10 cellular contexts compared by ENCODE assay signal in genomic region chr19:10518444-10519361, GRCh38. TPM values are rescaled to one million over a fixed set of nuclear protein-coding genes. Genes with fewer than 3 reads are reported as not detected.
DNase-seq lines count a peak whose midpoint lies in the region; ATAC-seq, FAIRE-seq and TF ChIP-seq lines count a peak whose summit lies in the region.
"Had no signal": no experiment of that assay in that cellular context is flagged by ENCODE, and none has a peak within 500 bp of the region (broad histone marks: within the 10 kb centered on the region; RNA-seq: fewer than 3 reads in every experiment).

No MANE protein-coding gene starts in this region.

- H2BK20ac ChIP-seq in H9 (ENCODE audit: low read depth, low read length, poor library complexity, severe bottlenecking): no peak overlapping the region

- no peak overlapping the region for H4K91ac ChIP-seq in H9 (ENCODE audit: insufficient read length, low read depth, low read length)

- no peak overlapping the region for H3K27ac ChIP-seq in H9 (ENCODE audit: insufficient read length, low read depth, low read length)
- H3K27ac ChIP-seq: gastroesophageal sphincter had no signal

- no peaks in the 10 kb centered on the region for H3K79me1 ChIP-seq in H9 (ENCODE audit: insufficient read depth, low read depth, low read length, poor library complexity, severe bottlenecking)

- H3T11ph ChIP-seq in H9 (ENCODE audit: low read length): no peak overlapping the region

- H3K4me3 Mint-ChIP-seq in H9 (peak overlapping the region; percentile 72 to 87), memory B cell (peak overlapping the region; percentile 42)
- H3K4me3 Mint-ChIP-seq in activated naive CD8-positive, alpha-beta T cell treated with anti-CD3 and anti-CD28 coated beads for 36 hours: peak overlapping the region; percentile 42

- H3K23me2 ChIP-seq in H9 (ENCODE audit: insufficient read length, low read depth, low read length, poor library complexity, severe bottlenecking): peaks cover 19% of the 10 kb centered on the region

- no peak overlapping the region for H3K4ac ChIP-seq in H9 (ENCODE audit: low read depth, low read length)

- no peaks in the 10 kb centered on the region for H3K9me3 ChIP-seq in H9 (ENCODE audit: control insufficient read depth, low read depth, low read length)
- H3K9me3 ChIP-seq: gastroesophageal sphincter had no signal

- peak; percentile 4 for DNase-seq in AG08395 (ENCODE audit: low spot score)
- no peak for DNase-seq in H9
- DNase-seq in activated naive CD8-positive, alpha-beta T cell treated with anti-CD3 and anti-CD28 coated beads for 36 hours: no peak
- no peak for DNase-seq in memory B cell (ENCODE audit: low spot score in 2 of 2)
- DNase-seq in GM12892 (ENCODE audit: insufficient read length): no peak
- no peak for DNase-seq in NCI-H748 treated with DMSO at 0.1 percent for 48 hours (lab: John Stamatoyannopoulos, UW)
- DNase-seq in RKO (ENCODE audit: low spot score): no peak
- DNase-seq in GM03348 (ENCODE audit: low spot score): no peak

- H4K20me1 ChIP-seq in H9 (ENCODE audit: control insufficient read depth, insufficient read depth, insufficient read length): no peaks in the 10 kb centered on the region

- H3K27me3 ChIP-seq in H9 (ENCODE audit: insufficient read depth, low read length): peaks cover 2% of the 10 kb centered on the region; the same call in 1 of the 2 replicates

- H3K4me1 ChIP-seq in H9 (ENCODE audit: insufficient read depth, low read length): no peaks in the 10 kb centered on the region; the same call in 1 of the 2 replicates

- H3K9me3 Mint-ChIP-seq in H9: no peaks in the 10 kb centered on the region; a peak in 1 of 5 replicates
- no peaks in the 10 kb centered on the region for H3K9me3 Mint-ChIP-seq in activated naive CD8-positive, alpha-beta T cell treated with anti-CD3 and anti-CD28 coated beads for 36 hours
- H3K9me3 Mint-ChIP-seq in memory B cell: no peaks in the 10 kb centered on the region

- peak; percentile 62 for ATAC-seq in memory B cell (ENCODE audit: low read depth)
- ATAC-seq: gastroesophageal sphincter had no signal

- peaks cover 20% of the 10 kb centered on the region for H3K27me3 Mint-ChIP-seq in H9 (ENCODE audit: low read depth)
- peaks cover 63% of the 10 kb centered on the region for H3K27me3 Mint-ChIP-seq in activated naive CD8-positive, alpha-beta T cell treated with anti-CD3 and anti-CD28 coated beads for 36 hours
- peaks cover 32% of the 10 kb centered on the region for H3K27me3 Mint-ChIP-seq in memory B cell

- H2AFZ ChIP-seq in H9 (ENCODE audit: low read length): peak overlapping the region; percentile 27

- no peak for TF ChIP-seq CTCF in H9 (conservative IDR thresholded peaks at IDR 0.05)

- no CpG with 5 or more reads among the region's 33 CpGs for WGBS in H9 (ENCODE audit: extremely low coverage, insufficient read length, low lambda C conversion rate)

- H2BK5ac ChIP-seq in H9 (ENCODE audit: insufficient read length, low read length): no peak overlapping the region

- no peak for FAIRE-seq in GM12892 (lab: Jason Lieb, UNC)
- FAIRE-seq: G401.6 had no signal

- H3K23ac ChIP-seq in H9 (ENCODE audit: insufficient read length, low read depth, low read length): no peak overlapping the region

- peak overlapping the region; percentile 79 for H3K4me2 ChIP-seq in H9 (ENCODE audit: insufficient read depth, insufficient read length, low read length)

- H3K4me1 Mint-ChIP-seq in H9 (peaks cover 19 to 29% of the 10 kb centered on the region in 2 experiments), memory B cell (peaks cover 20% of the 10 kb centered on the region)
- peaks cover 18% of the 10 kb centered on the region for H3K4me1 Mint-ChIP-seq in activated naive CD8-positive, alpha-beta T cell treated with anti-CD3 and anti-CD28 coated beads for 36 hours

- TF ChIP-seq POLR2A in GM12892 (IDR thresholded peaks at IDR 0.05; ENCODE audit: low read depth, low read length): no peak

- H3K14ac ChIP-seq in H9 (ENCODE audit: insufficient read depth, low read length): no peak overlapping the region

- no peak overlapping the region for H2BK120ac ChIP-seq in H9 (ENCODE audit: low read depth, low read length, poor library complexity, severe bottlenecking)

- H3K9ac ChIP-seq in H9 (ENCODE audit: extremely low read depth, insufficient read length, low read length): no peak overlapping the region

- H3K36me3 Mint-ChIP-seq in H9 (ENCODE audit: insufficient read depth in 1 of 3, low read depth in 3 of 3) (peaks cover 0 to 4% (median 0%) of the 10 kb centered on the region in 3 experiments; a peak in 4 of 7 replicates), memory B cell (no peaks in the 10 kb centered on the region)
- no peaks in the 10 kb centered on the region for H3K36me3 Mint-ChIP-seq in activated naive CD8-positive, alpha-beta T cell treated with anti-CD3 and anti-CD28 coated beads for 36 hours

- no peak overlapping the region for H2BK15ac ChIP-seq in H9 (ENCODE audit: low read depth, low read length)

- no peaks in the 10 kb centered on the region for H3K79me2 ChIP-seq in H9 (ENCODE audit: insufficient read depth, low read length)

- H3K18ac ChIP-seq in H9 (ENCODE audit: insufficient read length, low read depth, low read length): no peak overlapping the region

- no peak overlapping the region for H2BK12ac ChIP-seq in H9 (ENCODE audit: insufficient read length, low read depth, low read length)

- H4K5ac ChIP-seq in H9 (ENCODE audit: insufficient read length, low read depth, low read length): no peak overlapping the region

- H2AK5ac ChIP-seq in H9 (ENCODE audit: insufficient read length, low read length): no peak overlapping the region

- no peak overlapping the region for H3K56ac ChIP-seq in H9 (ENCODE audit: insufficient read length, low read depth, low read length)

- H4K8ac ChIP-seq in H9 (replicated peaks; ENCODE audit: insufficient read length, low read depth, low read length): no peak overlapping the region

- H3K27ac Mint-ChIP-seq in H9 (peak overlapping the region in 1 of 3 experiments; percentile 86; a peak in 1 of 7 replicates), memory B cell (no peak overlapping the region)
- H3K27ac Mint-ChIP-seq in activated naive CD8-positive, alpha-beta T cell treated with anti-CD3 and anti-CD28 coated beads for 36 hours: no peak overlapping the region

RNA-seq across cellular contexts. Expression of gene S1PR5, which starts 1.5 kb away (rescaled TPM):
- total RNA-seq in H9 (2021): 7.1 and 8.1 TPM in 2 replicates
- not detected for total RNA-seq in activated naive CD8-positive, alpha-beta T cell treated with anti-CD3 and anti-CD28 coated beads for 36 hours
- 0.15 TPM for polyA plus RNA-seq in GM12892 (2012; ENCODE audit: missing spikeins)

RNA-seq across cellular contexts. Expression of gene KEAP1, which starts 15.5 kb away (rescaled TPM):
- total RNA-seq in H9 (2021): 88.7 and 101 TPM in 2 replicates
- 10 to 100 TPM; 69.3 to 72.2 TPM for total RNA-seq in activated naive CD8-positive, alpha-beta T cell treated with anti-CD3 and anti-CD28 coated beads for 36 hours
- polyA plus RNA-seq in GM12892 (2012; ENCODE audit: missing spikeins): 37.4 TPM

RNA-seq across cellular contexts. Expression of gene ATG4D, which starts 25.0 kb away (rescaled TPM):
- 55.2 and 55.8 TPM in 2 replicates for total RNA-seq in H9 (2021)
- 10 to 100 TPM; 25.1 to 26.4 TPM for total RNA-seq in activated naive CD8-positive, alpha-beta T cell treated with anti-CD3 and anti-CD28 coated beads for 36 hours
- polyA plus RNA-seq in GM12892 (2012; ENCODE audit: missing spikeins): 10.7 TPM

RNA-seq across cellular contexts. Expression of gene KRI1, which starts 47.1 kb away (rescaled TPM):
- total RNA-seq in H9 (2021): 57.4 and 63.8 TPM in 2 replicates
- 10 to 100 TPM; 66.3 to 69.2 TPM for total RNA-seq in activated naive CD8-positive, alpha-beta T cell treated with anti-CD3 and anti-CD28 coated beads for 36 hours
- 19.1 TPM for polyA plus RNA-seq in GM12892 (2012; ENCODE audit: missing spikeins)

RNA-seq across cellular contexts. Expression of gene CDKN2D, which starts 50.1 kb away (rescaled TPM):
- total RNA-seq in H9 (2021): 2.8 and 3.7 TPM in 2 replicates
- 10 to 100 TPM; 55.8 to 62.3 TPM for total RNA-seq in activated naive CD8-positive, alpha-beta T cell treated with anti-CD3 and anti-CD28 coated beads for 36 hours
- 9.0 TPM for polyA plus RNA-seq in GM12892 (2012; ENCODE audit: missing spikeins)
